ENCODE assay signal across 19 cellular contexts in the genomic region with DNA sequence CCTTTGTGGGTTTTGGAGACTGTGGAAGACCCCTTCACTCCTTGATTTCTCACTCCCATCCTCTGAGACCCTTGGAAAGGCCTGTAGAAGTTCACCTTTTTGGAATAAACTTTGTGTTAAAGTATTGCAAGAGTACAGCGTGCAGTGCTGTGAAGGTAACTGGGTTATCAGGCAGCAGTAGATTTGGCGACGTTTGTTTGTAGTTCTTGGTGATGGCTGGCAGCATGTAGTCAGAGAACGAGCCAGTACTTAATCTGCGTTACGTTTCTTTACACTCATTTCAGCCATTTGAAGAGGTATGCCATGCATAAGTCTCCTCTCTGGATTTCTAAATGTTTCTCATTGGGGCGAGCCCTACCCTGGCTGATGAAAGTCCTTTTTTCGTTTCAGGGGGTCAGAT.
DNase-seq lines count a peak whose midpoint lies in the region; ATAC-seq, FAIRE-seq and TF ChIP-seq lines count a peak whose summit lies in the region.
"Had no signal": no experiment of that assay in that cellular context is flagged by ENCODE, and none has a peak within 500 bp of the region (broad histone marks: within the 10 kb centered on the region; RNA-seq: fewer than 3 reads in every experiment).

No MANE protein-coding gene starts in this region.

- no peaks in the 10 kb centered on the region for H3K27me3 Mint-ChIP-seq in activated naive CD4-positive, alpha-beta T cell treated with anti-CD3 and anti-CD28 coated beads, Interleukin-2, amount 50 U/mL, for 24 hours
- H3K27me3 Mint-ChIP-seq in activated naive CD4-positive, alpha-beta T cell treated with anti-CD3 and anti-CD28 coated beads for 36 hours (ENCODE audit: low read depth), result no peaks in the 10 kb centered on the region
- no peaks in the 10 kb centered on the region for H3K27me3 Mint-ChIP-seq in natural killer cell (ENCODE audit: low read depth in 2 of 2)
- H3K27me3 Mint-ChIP-seq: CD4-positive, alpha-beta memory T cell had no signal

- TF ChIP-seq CTCF in bronchial epithelial cell (IDR thresholded peaks at IDR 0.05; ENCODE audit: insufficient read depth, low read length, severe bottlenecking), result no peak
- no peak for TF ChIP-seq CTCF in H1 (IDR thresholded peaks at IDR 0.05; ENCODE audit: control extremely low read depth in 1 of 3, insufficient read depth in 1 of 3, low read depth in 1 of 3, low read length in 3 of 3)
- TF ChIP-seq CTCF in sigmoid colon (IDR thresholded peaks at IDR 0.05), result no peak
- no peak for TF ChIP-seq CTCF in natural killer cell (IDR thresholded peaks at IDR 0.05)

- no peak overlapping the region for H3K4me2 ChIP-seq in H1 (ENCODE audit: insufficient read depth in 1 of 2, low read depth in 2 of 2, low read length in 2 of 2)
- H3K4me2 ChIP-seq: GM23338 had no signal

- H2AFZ ChIP-seq in H1 (ENCODE audit: low read length), result 0 out of 2 replicates have a peak overlapping the region, but pooled peaks have one; percentile 20
- H2AFZ ChIP-seq: GM23338 had no signal

- WGBS in H1 (ENCODE audit: extremely low coverage in 1 of 2, insufficient coverage in 1 of 2, insufficient read length in 1 of 2, insufficient replicate concordance in 2 of 2, low coverage in 1 of 2, low lambda C conversion rate in 2 of 2, missing lambda C conversion rate in 1 of 2), 2 experiments, result 97% methylated on average over 8 of the region's 8 CpGs; no CpG with 5 or more reads in 1 of the 2 experiments
- 97% methylated on average over 8 of the region's 8 CpGs for WGBS in sigmoid colon, 2 donors

- no peak overlapping the region for H3K4me3 Mint-ChIP-seq in activated naive CD4-positive, alpha-beta T cell treated with anti-CD3 and anti-CD28 coated beads, Interleukin-2, amount 50 U/mL, for 24 hours
- no peak overlapping the region for H3K4me3 Mint-ChIP-seq in activated naive CD4-positive, alpha-beta T cell treated with anti-CD3 and anti-CD28 coated beads for 36 hours
- H3K4me3 Mint-ChIP-seq in natural killer cell, result no peak overlapping the region
- H3K4me3 Mint-ChIP-seq: CD4-positive, alpha-beta memory T cell; GM23338; HFFc6 had no signal

- H3K36me3 ChIP-seq in bronchial epithelial cell (ENCODE audit: control insufficient read depth, insufficient read depth, low read length) (no peaks in the 10 kb centered on the region), H1 (ENCODE audit: control insufficient read depth in 2 of 4, insufficient read depth in 4 of 4, low read length in 3 of 4) (no peaks in the 10 kb centered on the region), sigmoid colon (no peaks in the 10 kb centered on the region)
- H3K36me3 ChIP-seq: HAP-1 had no signal

- peaks cover 87% of the 10 kb centered on the region for H3K4me1 Mint-ChIP-seq in activated naive CD4-positive, alpha-beta T cell treated with anti-CD3 and anti-CD28 coated beads, Interleukin-2, amount 50 U/mL, for 24 hours
- H3K4me1 Mint-ChIP-seq in activated naive CD4-positive, alpha-beta T cell treated with anti-CD3 and anti-CD28 coated beads for 36 hours (ENCODE audit: low read depth), result peaks cover 46% of the 10 kb centered on the region
- H3K4me1 Mint-ChIP-seq in natural killer cell, result peaks cover 67 to 78% of the 10 kb centered on the region in 2 donors

- H3K9ac ChIP-seq in H1 (replicated peaks in 1 of 4; ENCODE audit: extremely low read depth in 1 of 4, low read depth in 3 of 4, low read length in 3 of 4), result no peak overlapping the region

- no peak overlapping the region for H2BK20ac ChIP-seq in H1 (ENCODE audit: low read length)

- no peak for DNase-seq in activated naive CD4-positive, alpha-beta T cell treated with anti-CD3 and anti-CD28 coated beads for 36 hours
- no peak for DNase-seq in bronchial epithelial cell (ENCODE audit: low read depth)
- DNase-seq in H1 (ENCODE audit: low read depth in 1 of 2, low spot score in 2 of 2), result no peak
- no peak for DNase-seq in sigmoid colon
- DNase-seq in natural killer cell, result no peak
- DNase-seq: C1 segment of cervical spinal cord; Calu3; CD4-positive, alpha-beta memory T cell; COR-L47; DMS53; DMS79 treated with DMSO at 0.1 percent for 48 hours; GF-D8; HFFc6 had no signal

- CTCF ChIA-PET in activated naive CD4-positive, alpha-beta T cell treated with anti-CD3 and anti-CD28 coated beads for 36 hours (lab: Charles Lee), result no interaction called here
- CTCF ChIA-PET in H1 (lab: Charles Lee; ENCODE audit: partially characterized antibody), result interaction anchor here (0.8 kb wide), 1 partner anchor 194 kb away, joined by 4 read pairs; no protein-coding TSS in a partner anchor

- H3K9me3 Mint-ChIP-seq in activated naive CD4-positive, alpha-beta T cell treated with anti-CD3 and anti-CD28 coated beads, Interleukin-2, amount 50 U/mL, for 24 hours, result no peaks in the 10 kb centered on the region
- H3K9me3 Mint-ChIP-seq in activated naive CD4-positive, alpha-beta T cell treated with anti-CD3 and anti-CD28 coated beads for 36 hours, result no peaks in the 10 kb centered on the region
- no peaks in the 10 kb centered on the region for H3K9me3 Mint-ChIP-seq in natural killer cell
- H3K9me3 Mint-ChIP-seq: GM23338, HFFc6 had no signal

- H4K8ac ChIP-seq in H1 (ENCODE audit: extremely low read depth, insufficient read depth, low read length), result no peak overlapping the region

- FAIRE-seq in bronchial epithelial cell (lab: Jason Lieb, UNC) (peak; percentile 60), H1 (lab: Jason Lieb, UNC) (no peak)
- FAIRE-seq: GM12891, GM18507, H54 had no signal

- H4K91ac ChIP-seq in H1 (replicated peaks; ENCODE audit: insufficient read length, low read length), result no peak overlapping the region

- no peak overlapping the region for H2AK5ac ChIP-seq in H1 (ENCODE audit: low read depth, low read length)

- TF ChIP-seq RAD21 in H1 (IDR thresholded peaks at IDR 0.05 in 1 of 2, conservative IDR thresholded peaks at IDR 0.05 in 1 of 2; ENCODE audit: low read depth in 2 of 2, low read length in 2 of 2), result no peak

- H3K4ac ChIP-seq in H1 (replicated peaks; ENCODE audit: insufficient read length, low read depth, low read length), result no peak overlapping the region

- H2BK12ac ChIP-seq in H1 (ENCODE audit: low read depth, low read length), result no peak overlapping the region

- H3K23me2 ChIP-seq in H1 (ENCODE audit: low read depth, low read length), result no peaks in the 10 kb centered on the region

- no peak overlapping the region for H3K14ac ChIP-seq in H1 (ENCODE audit: insufficient read length)

- H2BK15ac ChIP-seq in H1 (ENCODE audit: low read length), result no peak overlapping the region

- H3K36me3 Mint-ChIP-seq in activated naive CD4-positive, alpha-beta T cell treated with anti-CD3 and anti-CD28 coated beads, Interleukin-2, amount 50 U/mL, for 24 hours, result no peaks in the 10 kb centered on the region
- H3K36me3 Mint-ChIP-seq in activated naive CD4-positive, alpha-beta T cell treated with anti-CD3 and anti-CD28 coated beads for 36 hours (ENCODE audit: low read depth), result no peaks in the 10 kb centered on the region
- no peaks in the 10 kb centered on the region for H3K36me3 Mint-ChIP-seq in natural killer cell
- H3K36me3 Mint-ChIP-seq: CD4-positive, alpha-beta memory T cell had no signal

- H3K4me3 ChIP-seq in bronchial epithelial cell (ENCODE audit: low read depth, low read length) (no peak overlapping the region), H1 (ENCODE audit: extremely low read depth in 1 of 4, insufficient read depth in 2 of 4, low read depth in 3 of 4, low read length in 4 of 4) (no peak overlapping the region), sigmoid colon (no peak overlapping the region)
- H3K4me3 ChIP-seq: GM23338, HAP-1 had no signal

- intact Hi-C loops in activated naive CD4-positive, alpha-beta T cell treated with anti-CD3 and anti-CD28 coated beads for 36 hours (cut with micrococcal nuclease), result no loop called here
- intact Hi-C loops in sigmoid colon (cut with DNase I), result no loop called here
- intact Hi-C loops in natural killer cell (cut with micrococcal nuclease), result no loop called here

- no peak overlapping the region for H3K18ac ChIP-seq in H1 (ENCODE audit: extremely low read depth, low read length)

- POLR2A ChIA-PET in H1 (lab: Charles Lee; ENCODE audit: partially characterized antibody), result no interaction called here

- H4K5ac ChIP-seq in H1 (ENCODE audit: insufficient read length, low read depth, low read length), result no peak overlapping the region

- no peaks in the 10 kb centered on the region for H3K9me3 ChIP-seq in H1 (ENCODE audit: insufficient read depth in 2 of 2, low read depth in 1 of 2, low read length in 1 of 2)
- no peaks in the 10 kb centered on the region for H3K9me3 ChIP-seq in sigmoid colon
- H3K9me3 ChIP-seq: HAP-1 had no signal

- H3K56ac ChIP-seq in H1 (replicated peaks; ENCODE audit: insufficient read length, low read depth, low read length), result no peak overlapping the region

- TF ChIP-seq EP300 in H1 (IDR thresholded peaks at IDR 0.05; ENCODE audit: borderline replicate concordance in 1 of 2, low read depth in 2 of 2, low read length in 2 of 2) (no peak), sigmoid colon (IDR thresholded peaks at IDR 0.05) (no peak)

- H3K27me3 ChIP-seq in bronchial epithelial cell (ENCODE audit: control insufficient read depth, insufficient read depth, low read length) (no peaks in the 10 kb centered on the region), H1 (replicated peaks in 1 of 4; ENCODE audit: control insufficient read depth in 3 of 4, extremely low read depth in 1 of 4, insufficient read depth in 3 of 4, low read length in 3 of 4) (no peaks in the 10 kb centered on the region), sigmoid colon (no peaks in the 10 kb centered on the region)

- no peak overlapping the region for H2BK5ac ChIP-seq in H1 (ENCODE audit: low read depth, low read length)

- no peaks in the 10 kb centered on the region for H4K20me1 ChIP-seq in H1 (replicated peaks in 1 of 2; ENCODE audit: control insufficient read depth in 1 of 2, insufficient read depth in 2 of 2, low read length in 2 of 2)

- no peaks in the 10 kb centered on the region for H3K79me1 ChIP-seq in H1 (ENCODE audit: low read depth, low read length)

- H3K27ac ChIP-seq in H1 (ENCODE audit: low read depth, low read length), result no peak overlapping the region
- no peak overlapping the region for H3K27ac ChIP-seq in sigmoid colon

- H2BK120ac ChIP-seq in H1 (replicated peaks; ENCODE audit: low read depth, low read length), result no peak overlapping the region

- H3K79me2 ChIP-seq in H1 (ENCODE audit: control insufficient read depth in 1 of 2, insufficient read depth in 2 of 2, low read length in 2 of 2), result no peaks in the 10 kb centered on the region

- TF ChIP-seq POLR2A in H1 (IDR thresholded peaks at IDR 0.05; ENCODE audit: control extremely low read depth in 1 of 2, low read depth in 2 of 2, low read length in 2 of 2), result no peak
- no peak for TF ChIP-seq POLR2A in sigmoid colon (IDR thresholded peaks at IDR 0.05)

- H3K4me1 ChIP-seq in H1 (replicated peaks in 1 of 4; ENCODE audit: control insufficient read depth in 3 of 4, insufficient read depth in 4 of 4, low read length in 3 of 4), result peaks cover 0 to 3% (median 1%) of the 10 kb centered on the region in 4 experiments; a peak in 5 of 7 replicates
- peaks cover 0 to 51% (median 12%) of the 10 kb centered on the region in 4 donors for H3K4me1 ChIP-seq in sigmoid colon
- H3K4me1 ChIP-seq: HAP-1 had no signal

- H3K23ac ChIP-seq in H1 (ENCODE audit: insufficient read length), result no peak overlapping the region

- no peak for ATAC-seq in natural killer cell
- ATAC-seq: GM23338 had no signal

- H3K27ac Mint-ChIP-seq in activated naive CD4-positive, alpha-beta T cell treated with anti-CD3 and anti-CD28 coated beads, Interleukin-2, amount 50 U/mL, for 24 hours, result peak overlapping the region; percentile 43
- H3K27ac Mint-ChIP-seq in activated naive CD4-positive, alpha-beta T cell treated with anti-CD3 and anti-CD28 coated beads for 36 hours, result no peak overlapping the region
- H3K27ac Mint-ChIP-seq in natural killer cell, result no peak overlapping the region
- H3K27ac Mint-ChIP-seq: GM23338, HFFc6 had no signal
